9 cellular contexts compared by ENCODE assay signal in the genomic region with DNA sequence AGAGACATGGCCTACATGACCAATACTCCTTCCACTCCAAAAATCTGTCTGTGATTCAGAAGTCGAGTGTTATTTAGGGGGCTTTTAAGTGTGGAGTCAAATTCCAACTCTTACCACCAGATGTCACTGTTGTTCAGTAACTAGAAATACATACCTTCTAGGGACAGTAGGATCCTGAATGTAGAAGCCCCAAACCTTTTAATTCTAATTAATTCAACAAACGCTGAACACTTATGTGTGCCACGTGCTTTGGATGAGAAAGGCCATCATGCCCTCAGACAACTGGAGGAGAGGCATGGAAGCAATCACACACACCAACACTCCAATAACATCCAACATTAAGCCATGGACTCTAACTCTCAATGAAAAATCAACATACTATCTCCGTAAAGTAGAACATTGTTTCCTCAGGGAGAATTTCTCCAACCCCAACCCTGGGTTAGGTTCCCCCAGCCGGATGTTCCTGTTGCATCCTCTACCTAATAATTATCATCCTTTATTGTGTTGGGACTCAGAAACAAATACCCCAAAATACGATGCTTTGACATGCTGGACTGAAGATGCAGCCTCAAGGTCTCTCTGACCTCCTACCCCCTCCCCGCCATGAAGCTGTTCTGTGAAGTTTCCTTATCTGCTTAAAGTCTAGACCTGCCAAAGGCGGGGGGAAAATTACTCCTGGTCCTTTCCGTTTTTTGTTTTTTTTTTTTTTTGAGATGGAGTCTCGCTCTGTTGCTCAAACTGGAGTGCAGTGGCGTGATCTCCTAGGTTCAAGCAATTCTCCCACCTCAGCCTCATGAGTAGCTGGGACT. TPM values are rescaled to one million over a fixed set of nuclear protein-coding genes. Genes with fewer than 3 reads are reported as not detected.
DNase-seq lines count a peak whose midpoint lies in the region; ATAC-seq and TF ChIP-seq lines count a peak whose summit lies in the region.
"Had no signal": no experiment of that assay in that cellular context is flagged by ENCODE, and none has a peak within 500 bp of the region (broad histone marks: within the 10 kb centered on the region; RNA-seq: fewer than 3 reads in every experiment).

No MANE protein-coding gene starts in this region.

- TF ChIP-seq CTCF in AG04450 (IDR thresholded peaks at IDR 0.05; ENCODE audit: low read depth, low read length) = peak; percentile 72
- peak; percentile 42 to 82 (median 80) for TF ChIP-seq CTCF in body of pancreas (IDR thresholded peaks at IDR 0.05)

- 54 to 57% methylated on average over 11 of the region's 11 CpGs for WGBS in body of pancreas, 2 donors

- H3K9me3 ChIP-seq in AG04450 (ENCODE audit: control insufficient read depth, insufficient read depth, low read length) (no peaks in the 10 kb centered on the region), body of pancreas (no peaks in the 10 kb centered on the region)

- TF ChIP-seq POLR2A in body of pancreas (IDR thresholded peaks at IDR 0.05) = no peak

- H3K9me3 Mint-ChIP-seq in stimulated activated memory B cell treated with anti-CD40 and anti-IgM and Interleukin-4, amounts not matched to agents 10 μg/mL and 1 μg/mL and 100 μg/mL, for 72 hours = no peaks in the 10 kb centered on the region

- peaks cover 5% of the 10 kb centered on the region for H3K4me1 Mint-ChIP-seq in stimulated activated memory B cell treated with anti-CD40 and anti-IgM and Interleukin-4, amounts not matched to agents 10 μg/mL and 1 μg/mL and 100 μg/mL, for 72 hours

- peaks cover 17% of the 10 kb centered on the region for H3K36me3 Mint-ChIP-seq in stimulated activated memory B cell treated with anti-CD40 and anti-IgM and Interleukin-4, amounts not matched to agents 10 μg/mL and 1 μg/mL and 100 μg/mL, for 72 hours

- ATAC-seq in HG03442 (IDR thresholded peaks at IDR 0.05; ENCODE audit: unreplicated experiment) = peak; percentile 52
- peak; percentile 72 for ATAC-seq in body of pancreas
- peak; percentile 65 for ATAC-seq in stimulated activated memory B cell treated with anti-CD40 and anti-IgM and Interleukin-4, amounts not matched to agents 10 μg/mL and 1 μg/mL and 100 μg/mL, for 72 hours
- no peak for ATAC-seq in GM18870 (IDR thresholded peaks at IDR 0.05; ENCODE audit: unreplicated experiment)

- H3K27ac Mint-ChIP-seq in stimulated activated memory B cell treated with anti-CD40 and anti-IgM and Interleukin-4, amounts not matched to agents 10 μg/mL and 1 μg/mL and 100 μg/mL, for 72 hours = no peak overlapping the region

- H3K36me3 ChIP-seq in body of pancreas (replicated peaks in 1 of 2; ENCODE audit: insufficient read depth in 1 of 2, low read depth in 2 of 2) = peaks cover 0 to 8% of the 10 kb centered on the region in 2 donors

- H3K4me3 ChIP-seq in AG04450 (ENCODE audit: low read depth, low read length) (no peak overlapping the region), body of pancreas (no peak overlapping the region)
- H3K4me3 ChIP-seq: skin epidermis had no signal

- H3K27me3 Mint-ChIP-seq in stimulated activated memory B cell treated with anti-CD40 and anti-IgM and Interleukin-4, amounts not matched to agents 10 μg/mL and 1 μg/mL and 100 μg/mL, for 72 hours = no peaks in the 10 kb centered on the region

- peaks cover 30% of the 10 kb centered on the region for H3K4me1 ChIP-seq in body of pancreas

- DNase-seq in AG04450 (ENCODE audit: low read depth, low spot score) = no peak
- DNase-seq in GF-D8 (lab: John Stamatoyannopoulos, UW) = peak; percentile 33
- DNase-seq in NCI-H82 (lab: John Stamatoyannopoulos, UW) = peak; percentile 82
- peak in 1 of 4 donors; percentile 48 for DNase-seq in body of pancreas
- peak; percentile 90 for DNase-seq in inferior parietal cortex (ENCODE audit: extremely low spot score)

- POLR2A ChIA-PET in AG04450 (lab: Yijun Ruan, JAX) = no interaction called here

- CTCF ChIA-PET in AG04450 (lab: Charles Lee) = interaction anchor here (0.7 to 3.2 kb wide), 16 partner anchors 12 to 1582 kb away, joined by 3 to 37 read pairs (median 4); partner anchors contain the start of gene HIGD1A

- H3K27ac ChIP-seq in AG04450 (ENCODE audit: low read depth, low read length) (no peak overlapping the region), body of pancreas (peak overlapping the region in 3 of 4 donors; percentile 44 to 80 (median 75))

- no peak overlapping the region for H3K4me3 Mint-ChIP-seq in stimulated activated memory B cell treated with anti-CD40 and anti-IgM and Interleukin-4, amounts not matched to agents 10 μg/mL and 1 μg/mL and 100 μg/mL, for 72 hours

- H3K27me3 ChIP-seq in AG04450 (ENCODE audit: control insufficient read depth, insufficient read depth, low read length) = no peaks in the 10 kb centered on the region
- H3K27me3 ChIP-seq in body of pancreas = no peaks in the 10 kb centered on the region

- intact Hi-C loops in body of pancreas (cut with DNase I) = loop anchor here (5.0 kb wide), 1 partner anchor 61 kb away; no protein-coding TSS in a partner anchor

RNA-seq across cellular contexts. Expression of gene CCDC13, which starts 8.0 kb away (rescaled TPM):
- 0.20 TPM in 1 of 2 replicates, not detected in the other for polyA plus RNA-seq in AG04450 (2011; rRNA removed)
- 0.51 TPM in 1 of 2 replicates, not detected in the other for polyA minus RNA-seq in AG04450 (2011; rRNA and poly(A)+ RNA removed)
- total RNA-seq in body of pancreas = 1 to 10 TPM; 3.9 to 6.3 TPM

RNA-seq across cellular contexts. Expression of gene HIGD1A, which starts 23.2 kb away (rescaled TPM):
- polyA plus RNA-seq in AG04450 (2011; rRNA removed) = 158 and 225 TPM in 2 replicates
- 19.3 and 39.3 TPM in 2 replicates for polyA minus RNA-seq in AG04450 (2011; rRNA and poly(A)+ RNA removed)
- 10 to 100 TPM; 36.3 to 52.4 TPM for total RNA-seq in body of pancreas

RNA-seq across cellular contexts. Expression of gene ACKR2, which starts 28.1 kb away (rescaled TPM):
- 0.04 TPM in 1 of 2 replicates, not detected in the other for polyA plus RNA-seq in AG04450 (2011; rRNA removed)
- not detected in 2 replicates for polyA minus RNA-seq in AG04450 (2011; rRNA and poly(A)+ RNA removed)
- total RNA-seq in body of pancreas = 1 to 10 TPM; 3.3 to 3.4 TPM
